Comparison of ENCODE assay signal across 15 cellular contexts in genomic region chr4:10087152-10087791, GRCh38. TPM values are rescaled to one million over a fixed set of nuclear protein-coding genes. Genes with fewer than 3 reads are reported as not detected.
A peak's percentile ranks its signal among the peaks of the same experiment; 100 is the strongest.
DNase-seq lines count a peak whose midpoint lies in the region; ATAC-seq and TF ChIP-seq lines count a peak whose summit lies in the region.
"Had no signal": no experiment of that assay in that cellular context is flagged by ENCODE, and none has a peak within 500 bp of the region (broad histone marks: within the 10 kb centered on the region; RNA-seq: fewer than 3 reads in every experiment).

No MANE protein-coding gene starts in this region.

- H3K36me3 ChIP-seq in BLaER1 (peaks cover 100% of the 10 kb centered on the region), Karpas-422 (ENCODE audit: insufficient read depth, low read length) (peaks cover 12% of the 10 kb centered on the region)

- H3K4me2 ChIP-seq in BLaER1, result no peak overlapping the region
- H3K4me2 ChIP-seq in Karpas-422 (ENCODE audit: low read depth, low read length, poor library complexity, severe bottlenecking), result no peak overlapping the region

- H3K9ac ChIP-seq in BLaER1 (no peak overlapping the region), Karpas-422 (ENCODE audit: low read length) (no peak overlapping the region)

- H4K20me1 ChIP-seq in BLaER1, result peaks cover 89% of the 10 kb centered on the region
- peaks cover 17% of the 10 kb centered on the region; the same call in 1 of the 2 replicates for H4K20me1 ChIP-seq in Karpas-422 (ENCODE audit: insufficient read depth, low read depth, low read length)

- POLR2A ChIA-PET in RWPE1 (lab: Yijun Ruan, JAX; ENCODE audit: low non-redundant PET), result no interaction called here

- peaks cover 24% of the 10 kb centered on the region for H3K4me1 Mint-ChIP-seq in nephron progenitor cell

- peak overlapping the region; percentile 61 for H3K27ac Mint-ChIP-seq in nephron progenitor cell

- H3K9me3 Mint-ChIP-seq in nephron progenitor cell, result no peaks in the 10 kb centered on the region

- peaks cover 7% of the 10 kb centered on the region; the same call in 1 of the 2 replicates for H3K79me2 ChIP-seq in Karpas-422 (ENCODE audit: low read length)

- peaks cover 60% of the 10 kb centered on the region for H3K36me3 Mint-ChIP-seq in nephron progenitor cell (ENCODE audit: low read depth)

- intact Hi-C loops in cardiac septum (cut with DNase I), result no loop called here

- H2AFZ ChIP-seq in Karpas-422 (ENCODE audit: low read length), result no peak overlapping the region

- no peak for ATAC-seq in HG03354 (IDR thresholded peaks at IDR 0.05; ENCODE audit: poor library complexity, severe bottlenecking, unreplicated experiment)

- H3K4me1 ChIP-seq in BLaER1 (peaks cover 38% of the 10 kb centered on the region), Karpas-422 (ENCODE audit: low read length) (no peaks in the 10 kb centered on the region)
- H3K4me1 ChIP-seq: HAP-1 had no signal

- H3K9me3 ChIP-seq in BLaER1 (no peaks in the 10 kb centered on the region), Karpas-422 (ENCODE audit: low read length) (no peaks in the 10 kb centered on the region)
- H3K9me3 ChIP-seq: HAP-1 had no signal

- CTCF ChIA-PET in RWPE1 (lab: Yijun Ruan, JAX), result no interaction called here

- TF ChIP-seq CTCF in RWPE1 (conservative IDR thresholded peaks at IDR 0.05; ENCODE audit: low read depth) (no peak), nephron progenitor cell (IDR thresholded peaks at IDR 0.05) (no peak)

- H3K9me2 ChIP-seq in Karpas-422 (replicated peaks; ENCODE audit: insufficient read depth, low read length), result no peaks in the 10 kb centered on the region

- no peak overlapping the region for H3K4me3 ChIP-seq in BLaER1
- H3K4me3 ChIP-seq in Karpas-422 (ENCODE audit: low read length), result no peak overlapping the region
- H3K4me3 ChIP-seq: HAP-1 had no signal

- H3K27ac ChIP-seq in BLaER1 (peak overlapping the region; percentile 38), RWPE1 (peak overlapping the region; percentile 98), Karpas-422 (ENCODE audit: low read length) (no peak overlapping the region)
- H3K27ac ChIP-seq: WERI-Rb-1 had no signal

- no peak overlapping the region for H3K4me3 Mint-ChIP-seq in nephron progenitor cell

- H3K27me3 ChIP-seq in BLaER1 (no peaks in the 10 kb centered on the region), Karpas-422 (ENCODE audit: low read length) (no peaks in the 10 kb centered on the region)

- no peaks in the 10 kb centered on the region for H3K27me3 Mint-ChIP-seq in nephron progenitor cell (ENCODE audit: low read depth, poor library complexity)

- DNase-seq in RWPE1 (ENCODE audit: low spot score) (no peak), cardiac septum (ENCODE audit: low spot score) (peak; percentile 73), nephron progenitor cell (no peak), Karpas-422 (no peak), NCI-H2227 treated with DMSO at 0.1 percent for 48 hours (lab: John Stamatoyannopoulos, UW) (no peak), 8988T (no peak)
- DNase-seq: NCI-H146; NCI-H226; NK-92 treated with Interleukin-12 subunit alpha and Interleukin-12 subunit beta, amount 100 ng/mL, for 24 hours; RPMI8226; substantia nigra; WERI-Rb-1 had no signal

RNA-seq across cellular contexts. Expression of gene WDR1, which starts 29.3 kb away (rescaled TPM):
- 245 TPM for total RNA-seq in cardiac septum
- 67.5 and 116 TPM in 2 replicates for total RNA-seq in Karpas-422 (2014; rRNA removed; shearing (Covaris generic); ENCODE audit: low replicate concordance)
